8 cellular contexts compared by ENCODE assay signal in the genomic region with DNA sequence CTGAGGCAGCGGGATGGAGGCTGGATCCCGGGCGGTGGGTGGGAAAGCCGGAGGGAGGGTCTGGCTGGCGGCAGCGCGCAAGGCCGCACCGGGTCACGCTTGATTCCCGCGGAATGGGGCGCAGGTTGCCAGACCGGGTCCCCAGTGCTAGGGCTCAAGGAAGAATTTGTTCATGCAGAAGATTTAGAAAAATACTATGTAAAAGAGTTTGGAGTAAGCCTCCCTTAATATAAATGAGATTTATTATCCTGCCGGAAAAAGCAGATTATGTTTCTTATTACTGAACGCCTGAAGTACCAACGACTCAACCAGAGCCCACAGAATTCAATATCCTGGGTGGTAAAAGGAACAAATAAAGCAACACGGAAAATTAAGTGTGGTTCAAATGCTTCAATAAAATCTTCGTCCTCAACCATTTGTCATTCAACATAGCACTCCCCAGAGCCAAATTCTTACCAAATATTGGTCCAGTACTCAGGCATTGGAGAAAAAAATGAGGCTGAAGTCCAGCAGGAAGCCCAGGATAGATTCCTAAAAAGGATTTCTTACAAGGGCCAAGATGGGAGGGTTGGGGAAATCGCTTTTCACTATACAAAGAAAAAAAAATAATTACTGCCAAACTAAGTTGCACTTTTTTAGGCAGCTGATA.
DNase-seq lines count a peak whose midpoint lies in the region; ATAC-seq and TF ChIP-seq lines count a peak whose summit lies in the region.

No MANE protein-coding gene starts in this region.

- no peak for TF ChIP-seq CTCF in nephron progenitor cell (IDR thresholded peaks at IDR 0.05)

- H3K27ac ChIP-seq in duodenal mucosa (ENCODE audit: low read depth, low read length): peak overlapping the region; percentile 93

- H3K9me3 Mint-ChIP-seq in nephron progenitor cell: peaks cover 11% of the 10 kb centered on the region

- H3K4me3 ChIP-seq in duodenal mucosa (ENCODE audit: low read depth in 1 of 2, low read length in 2 of 2): peak overlapping the region; percentile 86

- no peaks in the 10 kb centered on the region for H3K36me3 ChIP-seq in duodenal mucosa (ENCODE audit: control insufficient read depth in 1 of 2, insufficient read depth in 2 of 2, low read length in 2 of 2)

- DNase-seq in AG20443 (ENCODE audit: low spot score) (peak; percentile 10), NCI-H2227 (lab: John Stamatoyannopoulos, UW; ENCODE audit: unreplicated experiment) (peak; percentile 28), nephron progenitor cell (no peak)
- DNase-seq in activated CD4-positive, CD25-positive, alpha-beta regulatory T cell (lab: John Stamatoyannopoulos, UW): no peak
- no peak for DNase-seq in effector CD4-positive, alpha-beta T cell

- H3K27ac Mint-ChIP-seq in nephron progenitor cell: peak overlapping the region; percentile 98

- ATAC-seq in GM19025 (IDR thresholded peaks at IDR 0.05; ENCODE audit: low read depth, unreplicated experiment): peak; percentile 2
- ATAC-seq in GM21515 (IDR thresholded peaks at IDR 0.05; ENCODE audit: unreplicated experiment): no peak

- peak overlapping the region; percentile 90 for H3K4me3 Mint-ChIP-seq in nephron progenitor cell

- peak overlapping the region; percentile 88 to 97 for H3K9ac ChIP-seq in duodenal mucosa (ENCODE audit: low read depth in 1 of 2, low read length in 2 of 2)

- peaks cover 15% of the 10 kb centered on the region for H3K36me3 Mint-ChIP-seq in nephron progenitor cell (ENCODE audit: low read depth)

- no peaks in the 10 kb centered on the region for H3K9me3 ChIP-seq in duodenal mucosa (ENCODE audit: control insufficient read depth in 1 of 2, low read length in 2 of 2)

- H3K4me1 ChIP-seq in duodenal mucosa (ENCODE audit: control insufficient read depth in 1 of 2, insufficient read depth in 2 of 2, low read length in 2 of 2): peaks cover 7 to 8% of the 10 kb centered on the region in 2 donors

- peaks cover 29% of the 10 kb centered on the region for H3K4me1 Mint-ChIP-seq in nephron progenitor cell

- no peaks in the 10 kb centered on the region for H3K27me3 ChIP-seq in duodenal mucosa (ENCODE audit: control insufficient read depth in 1 of 2, insufficient read depth in 2 of 2, low read length in 2 of 2)

- peaks cover 3% of the 10 kb centered on the region for H3K27me3 Mint-ChIP-seq in nephron progenitor cell (ENCODE audit: low read depth, poor library complexity)

Comparison
In these comparisons a context has a peak if more than half of its experiments do, and no peak if none do; other contexts are left out.
1. DNase-seq: peak in AG20443 (single experiment) and NCI-H2227 (single experiment); none in nephron progenitor cell (single experiment), activated CD4-positive, CD25-positive, alpha-beta regulatory T cell (0 of 4) and effector CD4-positive, alpha-beta T cell (single experiment).